Comparison of ENCODE assay signal across 31 cellular contexts in the genomic region with DNA sequence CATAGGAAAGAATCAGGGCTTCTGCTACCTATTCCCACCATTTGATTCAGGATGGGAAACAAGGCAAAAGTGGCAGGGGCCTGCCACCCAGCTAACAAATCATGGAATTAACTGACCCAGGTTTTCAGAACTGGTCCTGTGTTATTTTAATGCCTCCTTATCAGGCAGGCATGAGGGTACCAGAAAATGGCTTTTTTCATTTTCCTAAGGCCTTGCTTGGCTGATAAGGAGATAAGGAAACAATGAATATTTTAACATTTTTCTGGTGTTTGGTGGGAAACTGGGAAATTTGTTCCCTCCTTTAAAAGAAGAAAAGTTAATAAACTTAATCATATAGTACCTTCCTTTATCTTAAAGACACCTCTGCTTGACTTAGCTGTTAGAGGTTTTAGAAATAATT. TPM values are rescaled to one million over a fixed set of nuclear protein-coding genes. Genes with fewer than 3 reads are reported as not detected.
"Had no signal": no experiment of that assay in that cellular context is flagged by ENCODE, and none has a peak within 500 bp of the region (broad histone marks: within the 10 kb centered on the region; RNA-seq: fewer than 3 reads in every experiment).

No MANE protein-coding gene starts in this region.

- H3K36me3 ChIP-seq: heart left ventricle, right atrium auricular region, tibial nerve had no signal

- H3K9ac ChIP-seq: parathyroid adenoma had no signal

- DNase-seq: activated CD4-positive, alpha-beta memory T cell treated with anti-CD3 and anti-CD28 coated beads for 36 hours; activated CD4-positive, alpha-beta T cell treated with anti-CD3 and anti-CD28 coated beads, Interleukin-2, amount 10 ng/mL, durations not matched to agents 24 days and 14 days; activated CD4-positive, CD25-positive, alpha-beta regulatory T cell treated with anti-CD3 and anti-CD28 coated beads, Interleukin-2, amount 50 U/mL, for 72 hours; activated CD8-positive, alpha-beta memory T cell treated with anti-CD3 and anti-CD28 coated beads, Interleukin-2, amount 50 U/mL, for 4 hours; activated gamma-delta T cell; activated naive CD4-positive, alpha-beta T cell treated with anti-CD3 and anti-CD28 coated beads, Interleukin-2, amount 10 ng/mL, durations not matched to agents 7 days and 5 days; activated naive CD8-positive, alpha-beta T cell treated with anti-CD3 and anti-CD28 coated beads, Interleukin-2, amount 10 ng/mL, durations not matched to agents 7 days and 5 days; activated T-cell treated with anti-CD3 and anti-CD28 coated beads, Interleukin-2, amount 50 U/mL, for 1 hour; cerebellar nuclear complex; effector memory CD8-positive, alpha-beta T cell; foreskin fibroblast; heart left ventricle; left ventricle myocardium superior; occipital lobe; psoas muscle; stimulated activated CD4-positive, alpha-beta T cell treated with anti-CD3 and anti-CD28 coated beads, Interleukin-15, amount 100 ng/mL, for 24 hours; stimulated activated CD4-positive, alpha-beta T cell treated with anti-CD3 and anti-CD28 coated beads, Interleukin-2, amount 100 ng/mL, for 24 hours; stimulated activated naive CD4-positive, alpha-beta T cell; T-helper 17 cell; T1000 had no signal

- H3K4me1 ChIP-seq: parathyroid adenoma had no signal

- H3K4me3 ChIP-seq: coronary artery, heart left ventricle, psoas muscle, right atrium auricular region, tibial nerve had no signal

- H3K27ac ChIP-seq: coronary artery, heart left ventricle, parathyroid adenoma, psoas muscle, right atrium auricular region had no signal

- ATAC-seq: effector memory CD8-positive, alpha-beta T cell; esophagus mucosa; heart left ventricle; left ventricle myocardium superior; psoas muscle; T-helper 17 cell had no signal

- H3K9me3 ChIP-seq: heart left ventricle, psoas muscle, right atrium auricular region, tibial nerve had no signal

- H2AFZ ChIP-seq: parathyroid adenoma had no signal

RNA-seq across cellular contexts. Expression of gene POU3F2, which starts 6.7 kb away (rescaled TPM):
- total RNA-seq: activated CD4-positive, alpha-beta memory T cell treated with anti-CD3 and anti-CD28 coated beads for 36 hours; activated CD4-positive, alpha-beta T cell treated with anti-CD3 and anti-CD28 coated beads, Interleukin-2, amount 10 ng/mL, durations not matched to agents 24 days and 14 days; activated CD8-positive, alpha-beta memory T cell treated with anti-CD3 and anti-CD28 coated beads for 36 hours; activated naive CD8-positive, alpha-beta T cell treated with anti-CD3 and anti-CD28 coated beads, Interleukin-2, amount 10 ng/mL, durations not matched to agents 7 days and 5 days; activated T-helper 1 cell treated with anti-CD3 and anti-CD28 coated beads, Interleukin-12 subunit alpha, Interleukin-12 subunit beta, Interleukin-2, Interleukin-4 antibody, amounts not matched to agents 30 ng/mL and 10 ng/mL and 1 ng/mL, durations not matched to agents 14 hours and 24 hours and 36 hours; esophagus mucosa; heart left ventricle; left ventricle myocardium superior; lung microvascular endothelial cell; mesenteric fat pad; mucosa of gallbladder; psoas muscle; right atrium auricular region; T-helper 17 cell; ureter had no signal
